22 cellular contexts compared by ENCODE assay signal in the genomic region with DNA sequence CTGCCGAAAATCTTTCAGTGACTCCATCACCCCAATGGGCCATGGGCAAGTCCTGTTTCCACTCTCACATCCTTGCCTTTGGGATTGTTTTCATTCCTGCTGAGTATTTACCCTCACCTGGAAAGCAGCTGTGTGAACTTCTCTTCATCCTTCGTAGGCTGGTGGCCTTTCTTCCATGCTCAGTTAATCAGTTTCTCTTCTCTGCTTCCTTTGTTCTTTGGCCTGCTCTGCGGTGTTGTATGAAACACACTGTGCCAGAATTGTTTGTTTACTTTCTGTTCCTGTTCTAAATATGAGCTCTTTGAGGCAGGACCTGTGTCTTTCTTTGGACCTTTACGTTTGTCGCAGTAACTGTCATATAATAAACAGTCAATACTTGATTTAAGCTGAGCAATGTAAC.
"Had no signal": no experiment of that assay in that cellular context is flagged by ENCODE, and none has a peak within 500 bp of the region (broad histone marks: within the 10 kb centered on the region; RNA-seq: fewer than 3 reads in every experiment).

No MANE protein-coding gene starts in this region.

- H3K27ac Mint-ChIP-seq: activated CD4-positive, alpha-beta memory T cell treated with anti-CD3 and anti-CD28 coated beads for 36 hours; activated CD4-positive, alpha-beta T cell treated with anti-CD3 and anti-CD28 coated beads for 36 hours; activated naive CD8-positive, alpha-beta T cell treated with anti-CD3 and anti-CD28 coated beads for 36 hours; effector memory CD8-positive, alpha-beta T cell; nephron; T-helper 2 cell treated with Interferon-gamma antibody and Interleukin-4, amounts not matched to agents 5 μg/mL and 100 μg/mL, for 36 hours had no signal

- H3K4me3 Mint-ChIP-seq: activated CD4-positive, alpha-beta memory T cell treated with anti-CD3 and anti-CD28 coated beads for 36 hours; activated CD4-positive, alpha-beta T cell treated with anti-CD3 and anti-CD28 coated beads for 36 hours; activated naive CD8-positive, alpha-beta T cell treated with anti-CD3 and anti-CD28 coated beads for 36 hours; effector memory CD8-positive, alpha-beta T cell; nephron; T-helper 2 cell treated with Interferon-gamma antibody and Interleukin-4, amounts not matched to agents 5 μg/mL and 100 μg/mL, for 36 hours had no signal

- H3K9me3 Mint-ChIP-seq: activated CD4-positive, alpha-beta memory T cell treated with anti-CD3 and anti-CD28 coated beads for 36 hours; activated naive CD8-positive, alpha-beta T cell treated with anti-CD3 and anti-CD28 coated beads for 36 hours; effector memory CD8-positive, alpha-beta T cell; nephron; T-helper 2 cell treated with Interferon-gamma antibody and Interleukin-4, amounts not matched to agents 5 μg/mL and 100 μg/mL, for 36 hours had no signal

- H3K4me1 Mint-ChIP-seq: activated CD4-positive, alpha-beta T cell treated with anti-CD3 and anti-CD28 coated beads for 36 hours; activated naive CD8-positive, alpha-beta T cell treated with anti-CD3 and anti-CD28 coated beads for 36 hours had no signal

- H3K27me3 ChIP-seq: esophagus squamous epithelium, thyroid gland, uterus had no signal

- H3K9me3 ChIP-seq: esophagus squamous epithelium, thyroid gland, uterus had no signal

- H3K36me3 ChIP-seq: esophagus squamous epithelium, thyroid gland, uterus had no signal

- H3K4me3 ChIP-seq: esophagus squamous epithelium, lung, thyroid gland, uterus had no signal

- H3K27ac ChIP-seq: esophagus squamous epithelium, thyroid gland, uterus had no signal

- H3K36me3 Mint-ChIP-seq: activated CD4-positive, alpha-beta memory T cell treated with anti-CD3 and anti-CD28 coated beads for 36 hours; activated naive CD8-positive, alpha-beta T cell treated with anti-CD3 and anti-CD28 coated beads for 36 hours had no signal

- DNase-seq: activated CD4-positive, alpha-beta memory T cell treated with anti-CD3 and anti-CD28 coated beads for 36 hours; activated CD4-positive, alpha-beta T cell treated with anti-CD3 and anti-CD28 coated beads for 36 hours; activated naive CD4-positive, alpha-beta T cell; activated naive CD8-positive, alpha-beta T cell treated with anti-CD3 and anti-CD28 coated beads for 36 hours; activated T-cell treated with anti-CD3 and anti-CD28 coated beads for 4 hours; amniotic stem cell; effector memory CD8-positive, alpha-beta T cell; esophagus squamous epithelium; left cardiac atrium; midbrain; occipital lobe; posterior cingulate gyrus; retina; stimulated activated CD4-positive, alpha-beta T cell treated with anti-CD3 and anti-CD28 coated beads, Interleukin-12 subunit alpha, Interleukin-12 subunit beta, amount 100 ng/mL, for 4 hours; stimulated activated CD4-positive, alpha-beta T cell treated with anti-CD3 and anti-CD28 coated beads, Interleukin-1b, Interleukin-23, amount 100 ng/mL, for 48 hours; stimulated activated CD8-positive, alpha-beta memory T cell treated with anti-CD3 and anti-CD28 coated beads, Interleukin-4, amount 100 ng/mL, for 48 hours; stimulated activated naive CD4-positive, alpha-beta T cell; thyroid gland; uterus had no signal

- H3K27me3 Mint-ChIP-seq: activated CD4-positive, alpha-beta memory T cell treated with anti-CD3 and anti-CD28 coated beads for 36 hours; activated naive CD8-positive, alpha-beta T cell treated with anti-CD3 and anti-CD28 coated beads for 36 hours had no signal
